Comparison of ENCODE assay signal across 1 cellular context in genomic region chr6:43990627-43991619, GRCh38.
TF ChIP-seq lines count a peak whose summit lies in the region.

No MANE protein-coding gene starts in this region.

TF ChIP-seq in HepG2, 621 proteins besides CTCF, POLR2A, EP300 and RAD21 (continued from another document and continues in another):
- peak; percentile 96; the same call in 1 of the 2 replicates for TF ChIP-seq KIAA2018 (CRISPR knock-in tag; IDR thresholded peaks at IDR 0.05; ENCODE audit: borderline replicate concordance)
- TF ChIP-seq ZSCAN30 (CRISPR knock-in tag; IDR thresholded peaks at IDR 0.05), result no peak
- TF ChIP-seq TOE1 (CRISPR knock-in tag; IDR thresholded peaks at IDR 0.05), result no peak
- no peak; the same call in 1 of the 2 replicates for TF ChIP-seq ZBTB43 (CRISPR knock-in tag; conservative IDR thresholded peaks at IDR 0.05)
- TF ChIP-seq TEAD3 (CRISPR knock-in tag; optimal IDR thresholded peaks at IDR 0.05; ENCODE audit: borderline replicate concordance), result peak; percentile 93
- peak; percentile 91 for TF ChIP-seq NPAS2 (CRISPR knock-in tag; IDR thresholded peaks at IDR 0.05; ENCODE audit: borderline replicate concordance)
- no peak for TF ChIP-seq ZNF432 (CRISPR knock-in tag; IDR thresholded peaks at IDR 0.05; ENCODE audit: borderline replicate concordance)
- TF ChIP-seq NR2F2 (IDR thresholded peaks at IDR 0.05; ENCODE audit: borderline replicate concordance, low read depth), result peak; percentile 90
- TF ChIP-seq DR1 (CRISPR knock-in tag; IDR thresholded peaks at IDR 0.05), result no peak
- peak; percentile 85 for TF ChIP-seq NR2F6 (IDR thresholded peaks at IDR 0.05)
- peak; percentile 76 for TF ChIP-seq NR2F6 (CRISPR knock-in tag; IDR thresholded peaks at IDR 0.05)
- TF ChIP-seq ZNF549 (CRISPR knock-in tag; IDR thresholded peaks at IDR 0.05), result no peak
- TF ChIP-seq ZHX1 (CRISPR knock-in tag; IDR thresholded peaks at IDR 0.05; ENCODE audit: low read depth), result peak; percentile 83
- TF ChIP-seq MNT (IDR thresholded peaks at IDR 0.05), result peak; percentile 49; the same call in 1 of the 2 replicates
- 0 out of 2 replicates have a peak, but pooled peaks have one; percentile 22 for TF ChIP-seq ZZZ3 (CRISPR knock-in tag; IDR thresholded peaks at IDR 0.05; ENCODE audit: borderline replicate concordance)
- peak; percentile 82 for TF ChIP-seq KAT8 (CRISPR knock-in tag; IDR thresholded peaks at IDR 0.05)
- TF ChIP-seq DRAP1 (CRISPR knock-in tag; IDR thresholded peaks at IDR 0.05), result peak; percentile 48
- TF ChIP-seq ZNF589 (CRISPR knock-in tag; conservative IDR thresholded peaks at IDR 0.05), result peak; percentile 89; the same call in 1 of the 2 replicates
- TF ChIP-seq HNRNPLL (IDR thresholded peaks at IDR 0.05; ENCODE audit: low read depth, low read length, poor library complexity, severe bottlenecking), result no peak
- peak; percentile 75 to 84; a peak in 3 of 4 replicates for TF ChIP-seq KLF16 (CRISPR knock-in tag; IDR thresholded peaks at IDR 0.05)
- no peak for TF ChIP-seq TRIM22 (IDR thresholded peaks at IDR 0.05)
- no peak for TF ChIP-seq RORA (CRISPR knock-in tag; IDR thresholded peaks at IDR 0.05)
- TF ChIP-seq ZNF280B (CRISPR knock-in tag; IDR thresholded peaks at IDR 0.05; ENCODE audit: borderline replicate concordance), result peak; percentile 50; the same call in 1 of the 2 replicates
- TF ChIP-seq EEA1 (CRISPR knock-in tag; IDR thresholded peaks at IDR 0.05; ENCODE audit: borderline replicate concordance), result 0 out of 2 replicates have a peak, but pooled peaks have one; percentile 31
- TF ChIP-seq E2F1 (CRISPR knock-in tag; IDR thresholded peaks at IDR 0.05), result no peak; the same call in 1 of the 2 replicates
- peak; percentile 85; the same call in 1 of the 2 replicates for TF ChIP-seq POGK (CRISPR knock-in tag; conservative IDR thresholded peaks at IDR 0.05)
- TF ChIP-seq NONO (IDR thresholded peaks at IDR 0.05), result no peak
- peak; percentile 95 for TF ChIP-seq NONO (CRISPR knock-in tag; conservative IDR thresholded peaks at IDR 0.05)
- TF ChIP-seq ZNF101 (CRISPR knock-in tag; IDR thresholded peaks at IDR 0.05; ENCODE audit: borderline replicate concordance, low read depth), result no peak
